In genomic region chr4:20126906-20127305, GRCh38 we compare ENCODE assay signal across 25 cellular contexts.
DNase-seq lines count a peak whose midpoint lies in the region; ATAC-seq and TF ChIP-seq lines count a peak whose summit lies in the region.
"Had no signal": no experiment of that assay in that cellular context is flagged by ENCODE, and none has a peak within 500 bp of the region (broad histone marks: within the 10 kb centered on the region; RNA-seq: fewer than 3 reads in every experiment).

No MANE protein-coding gene starts in this region.

- H3K36me3 ChIP-seq in PC-3 (ENCODE audit: low read depth, low read length), result no peaks in the 10 kb centered on the region
- H3K36me3 ChIP-seq in osteoblast (ENCODE audit: insufficient read depth, low read length), result no peaks in the 10 kb centered on the region
- no peaks in the 10 kb centered on the region for H3K36me3 ChIP-seq in Caco-2 (ENCODE audit: control insufficient read depth, insufficient read depth, low read length)
- no peaks in the 10 kb centered on the region for H3K36me3 ChIP-seq in suprapubic skin
- H3K36me3 ChIP-seq: BE2C, esophagus muscularis mucosa, HAP-1, transverse colon had no signal

- no peaks in the 10 kb centered on the region for H3K9me3 Mint-ChIP-seq in Caco-2 (ENCODE audit: unreplicated experiment)
- H3K9me3 Mint-ChIP-seq: activated CD4-positive, alpha-beta T cell treated with anti-CD3 and anti-CD28 coated beads, Interleukin-2, amount 10 ng/mL, durations not matched to agents 24 days and 14 days had no signal

- TF ChIP-seq EP300 in suprapubic skin (IDR thresholded peaks at IDR 0.05), result no peak

- 89% methylated on average over 1 of the region's 1 CpG for WGBS in suprapubic skin

- H3F3A ChIP-seq in PC-3 (ENCODE audit: low read length, unreplicated experiment), result no peaks in the 10 kb centered on the region

- DNase-seq in ELR (ENCODE audit: low read depth), result peak; percentile 72
- DNase-seq in PC-3, result peak; percentile 80
- peak; percentile 68 for DNase-seq in epithelial cell of prostate (ENCODE audit: low read depth, low spot score)
- DNase-seq in osteoblast (ENCODE audit: insufficient read length, low spot score, missing footprints), result peak; percentile 78
- DNase-seq in Caco-2, result no peak
- DNase-seq in suprapubic skin (ENCODE audit: low spot score in 2 of 2), result no peak
- DNase-seq: activated CD4-positive, alpha-beta T cell treated with anti-CD3 and anti-CD28 coated beads, Interleukin-2, amount 10 ng/mL, durations not matched to agents 24 days and 14 days; BE2C; Calu3; caudate nucleus; naive thymus-derived CD4-positive, alpha-beta T cell; NCI-H2029 treated with DMSO at 0.1 percent for 48 hours; NCI-H526; Right ventricle myocardium superior; stimulated activated CD4-positive, alpha-beta T cell treated with anti-CD3 and anti-CD28 coated beads, Interleukin-1b, Interleukin-23, amount 100 ng/mL, for 48 hours; stimulated activated naive CD4-positive, alpha-beta T cell treated with Interleukin-2 at 50 U/mL for 16 hours; transverse colon had no signal

- POLR2A ChIA-PET in PC-3 (lab: Charles Lee; ENCODE audit: unreplicated experiment), result no interaction called here
- POLR2A ChIA-PET in Caco-2 (lab: Charles Lee), result no interaction called here

- CTCF ChIA-PET in PC-3 (lab: Charles Lee) (no interaction called here), Caco-2 (lab: Charles Lee) (no interaction called here)

- H3K9me3 ChIP-seq in PC-3 (ENCODE audit: low read length) (no peaks in the 10 kb centered on the region), osteoblast (ENCODE audit: low read depth, low read length) (no peaks in the 10 kb centered on the region), Caco-2 (no peaks in the 10 kb centered on the region), suprapubic skin (no peaks in the 10 kb centered on the region)
- H3K9me3 ChIP-seq: BE2C, esophagus muscularis mucosa, HAP-1, transverse colon had no signal

- H2AFZ ChIP-seq in PC-3 (ENCODE audit: low read length) (no peak overlapping the region), osteoblast (ENCODE audit: low read length) (peak overlapping the region; percentile 44)
- H2AFZ ChIP-seq: parathyroid adenoma had no signal

- no peaks in the 10 kb centered on the region for H3K4me1 Mint-ChIP-seq in Caco-2 (ENCODE audit: low read depth, unreplicated experiment)
- H3K4me1 Mint-ChIP-seq: activated CD4-positive, alpha-beta T cell treated with anti-CD3 and anti-CD28 coated beads, Interleukin-2, amount 10 ng/mL, durations not matched to agents 24 days and 14 days; naive thymus-derived CD4-positive, alpha-beta T cell had no signal

- H3K9ac ChIP-seq in PC-3 (ENCODE audit: low read length), result no peak overlapping the region
- H3K9ac ChIP-seq: parathyroid adenoma had no signal

- TF ChIP-seq POLR2A in suprapubic skin (IDR thresholded peaks at IDR 0.05), result no peak

- no peaks in the 10 kb centered on the region for H3K9me2 ChIP-seq in PC-3 (replicated peaks; ENCODE audit: low read length)

- H3K27me3 Mint-ChIP-seq in Caco-2 (ENCODE audit: insufficient read depth, unreplicated experiment), result peaks cover 2% of the 10 kb centered on the region
- H3K27me3 Mint-ChIP-seq: activated CD4-positive, alpha-beta T cell treated with anti-CD3 and anti-CD28 coated beads, Interleukin-2, amount 10 ng/mL, durations not matched to agents 24 days and 14 days; naive thymus-derived CD4-positive, alpha-beta T cell had no signal

- TF ChIP-seq CTCF in PC-3 (conservative IDR thresholded peaks at IDR 0.05; ENCODE audit: low read depth, low read length) (no peak), osteoblast (IDR thresholded peaks at IDR 0.05; ENCODE audit: extremely low read depth, low read depth, low read length) (no peak), Caco-2 (IDR thresholded peaks at IDR 0.05; ENCODE audit: insufficient read depth in 1 of 2, low read depth in 1 of 2, low read length in 1 of 2, severe bottlenecking in 1 of 2, unreplicated experiment in 1 of 2) (no peak), suprapubic skin (IDR thresholded peaks at IDR 0.05) (no peak)

- intact Hi-C loops in PC-3 (cut with micrococcal nuclease) (no loop called here), Caco-2 (cut with micrococcal nuclease; ENCODE audit: unreplicated experiment) (no loop called here)

- ATAC-seq in PC-3 (peak; percentile 88), HG03439 (IDR thresholded peaks at IDR 0.05; ENCODE audit: unreplicated experiment) (no peak), HG03457 (IDR thresholded peaks at IDR 0.05; ENCODE audit: unreplicated experiment) (no peak)
- ATAC-seq: GM12878; naive thymus-derived CD4-positive, alpha-beta T cell; sciatic nerve had no signal

- H3K4me1 ChIP-seq in PC-3 (ENCODE audit: insufficient read depth, low read length), result peaks cover 15% of the 10 kb centered on the region
- peaks cover 25% of the 10 kb centered on the region for H3K4me1 ChIP-seq in osteoblast (ENCODE audit: insufficient read depth, low read length)
- no peaks in the 10 kb centered on the region for H3K4me1 ChIP-seq in Caco-2
- H3K4me1 ChIP-seq in suprapubic skin, result no peaks in the 10 kb centered on the region
- H3K4me1 ChIP-seq: BE2C, esophagus muscularis mucosa, HAP-1, parathyroid adenoma, transverse colon had no signal

- H3K27ac Mint-ChIP-seq in Caco-2 (ENCODE audit: unreplicated experiment), result no peak overlapping the region
- H3K27ac Mint-ChIP-seq: activated CD4-positive, alpha-beta T cell treated with anti-CD3 and anti-CD28 coated beads, Interleukin-2, amount 10 ng/mL, durations not matched to agents 24 days and 14 days; naive thymus-derived CD4-positive, alpha-beta T cell had no signal

- peak overlapping the region; percentile 54; the same call in 1 of the 2 replicates for H3K4me2 ChIP-seq in PC-3 (ENCODE audit: low read length)
- peak overlapping the region; percentile 15 for H3K4me2 ChIP-seq in osteoblast (ENCODE audit: insufficient read depth, low read length)

- no peak overlapping the region for H3K4me3 Mint-ChIP-seq in Caco-2 (ENCODE audit: unreplicated experiment)
- H3K4me3 Mint-ChIP-seq: activated CD4-positive, alpha-beta T cell treated with anti-CD3 and anti-CD28 coated beads, Interleukin-2, amount 10 ng/mL, durations not matched to agents 24 days and 14 days; naive thymus-derived CD4-positive, alpha-beta T cell had no signal

- H3K27me3 ChIP-seq in PC-3 (ENCODE audit: low read length) (no peaks in the 10 kb centered on the region), osteoblast (ENCODE audit: insufficient read depth, low read length) (no peaks in the 10 kb centered on the region), Caco-2 (replicated peaks; ENCODE audit: control insufficient read depth, insufficient read depth, low read length) (no peaks in the 10 kb centered on the region), suprapubic skin (no peaks in the 10 kb centered on the region)
- H3K27me3 ChIP-seq: BE2C, esophagus muscularis mucosa, transverse colon had no signal

- H3K4me3 ChIP-seq in PC-3 (ENCODE audit: low read length) (no peak overlapping the region), osteoblast (ENCODE audit: insufficient read depth, low read length) (no peak overlapping the region), Caco-2 (ENCODE audit: low read depth, low read length) (no peak overlapping the region), suprapubic skin (no peak overlapping the region)
- H3K4me3 ChIP-seq: esophagus muscularis mucosa, GM12878, HAP-1, transverse colon had no signal

- H3K79me2 ChIP-seq in PC-3 (ENCODE audit: low read length), result no peaks in the 10 kb centered on the region
- no peaks in the 10 kb centered on the region for H3K79me2 ChIP-seq in osteoblast (ENCODE audit: insufficient read depth, low read length)
- H3K79me2 ChIP-seq: parathyroid adenoma had no signal

- BruUV-seq in PC-3 (replicated peaks; lab: Mats Ljungman, UMichigan), result no TSS peak
- BruUV-seq in Caco-2 (replicated peaks; lab: Mats Ljungman, UMichigan), result no TSS peak

- H4K20me1 ChIP-seq in PC-3 (ENCODE audit: low read length) (no peaks in the 10 kb centered on the region), osteoblast (ENCODE audit: insufficient read depth, low read length) (no peaks in the 10 kb centered on the region)

- H3K36me3 Mint-ChIP-seq in Caco-2 (ENCODE audit: insufficient read depth, unreplicated experiment), result no peaks in the 10 kb centered on the region
- H3K36me3 Mint-ChIP-seq: naive thymus-derived CD4-positive, alpha-beta T cell had no signal

- H3K27ac ChIP-seq in PC-3 (ENCODE audit: low read length) (peak overlapping the region; percentile 75), epithelial cell of prostate (peak overlapping the region; percentile 55), osteoblast (ENCODE audit: low read depth, low read length) (peak overlapping the region; percentile 82), suprapubic skin (no peak overlapping the region)
- H3K27ac ChIP-seq: esophagus muscularis mucosa, HL-60, parathyroid adenoma, transverse colon had no signal

Comparison
In these comparisons a context has a peak if more than half of its experiments do, and no peak if none do; other contexts are left out.
1. DNase-seq: peak in ELR (single experiment), PC-3 (single experiment), epithelial cell of prostate (single experiment) and osteoblast (single experiment); none in Caco-2 (0 of 2) and suprapubic skin (0 of 2).